Comparison of ENCODE assay signal across 16 cellular contexts in the genomic region with DNA sequence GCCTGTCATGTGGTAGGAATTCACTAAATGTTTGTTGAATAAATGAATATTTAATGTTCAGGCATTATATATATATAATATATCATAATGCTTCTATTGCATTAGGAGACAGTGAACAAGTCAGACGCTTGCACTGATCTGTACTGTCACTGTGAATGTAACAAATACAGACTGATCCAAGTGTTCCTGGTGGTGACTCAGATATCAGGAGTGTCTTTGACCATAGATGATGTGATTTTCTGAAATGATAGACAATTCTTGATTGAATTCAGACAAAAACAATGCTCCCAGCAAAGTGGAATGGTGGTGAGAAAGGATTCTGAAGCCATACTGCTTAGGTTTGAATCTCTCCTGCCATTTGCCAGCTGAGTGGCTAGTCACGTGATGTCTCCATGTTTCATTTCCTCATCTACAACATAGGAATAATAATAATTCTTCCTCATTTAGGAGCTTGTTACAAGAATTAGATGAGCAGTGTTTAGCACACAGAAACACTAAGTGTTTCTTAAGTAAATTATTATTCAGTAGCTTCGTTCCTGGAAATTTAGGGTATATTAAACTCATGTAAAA.
A peak's percentile ranks its signal among the peaks of the same experiment; 100 is the strongest.
DNase-seq lines count a peak whose midpoint lies in the region; ATAC-seq and TF ChIP-seq lines count a peak whose summit lies in the region.
"Had no signal": no experiment of that assay in that cellular context is flagged by ENCODE, and none has a peak within 500 bp of the region (broad histone marks: within the 10 kb centered on the region; RNA-seq: fewer than 3 reads in every experiment).

No MANE protein-coding gene starts in this region.

- no peak overlapping the region for H3K27ac Mint-ChIP-seq in activated T-helper 2 cell treated with anti-CD3 and anti-CD28 coated beads, Interferon-gamma antibody, Interleukin-2, Interleukin-4, amounts not matched to agents 10 μg/mL and 5 μg/mL and 100 μg/mL, durations not matched to agents 14 hours and 24 hours and 36 hours
- no peak overlapping the region for H3K27ac Mint-ChIP-seq in endodermal cell

- no peak overlapping the region for H3K4me3 Mint-ChIP-seq in activated T-helper 2 cell treated with anti-CD3 and anti-CD28 coated beads, Interferon-gamma antibody, Interleukin-2, Interleukin-4, amounts not matched to agents 10 μg/mL and 5 μg/mL and 100 μg/mL, durations not matched to agents 14 hours and 24 hours and 36 hours (ENCODE audit: low read depth)
- no peak overlapping the region for H3K4me3 Mint-ChIP-seq in endodermal cell

- H3K36me3 ChIP-seq in SK-N-MC (ENCODE audit: insufficient read depth, low read length) (peaks cover 4% of the 10 kb centered on the region; the same call in 1 of the 2 replicates), endodermal cell (ENCODE audit: control insufficient read depth, insufficient read depth, low read length) (no peaks in the 10 kb centered on the region)

- DNase-seq in NOMO-1 treated with DMSO at 0.1 percent for 48 hours (lab: John Stamatoyannopoulos, UW; ENCODE audit: unreplicated experiment) (peak; percentile 22), NOMO-1 (lab: John Stamatoyannopoulos, UW; ENCODE audit: unreplicated experiment in 2 of 2) (no peak), SK-N-MC (ENCODE audit: low read depth, low spot score) (no peak), erythroblast (lab: John Stamatoyannopoulos, UW) (peak; percentile 30 to 40), SKM-1 treated with dmso at 0.1 percent for 144 hours (lab: John Stamatoyannopoulos, UW; ENCODE audit: unreplicated experiment) (no peak), endodermal cell (no peak)
- DNase-seq in activated T-helper 2 cell treated with anti-CD3 and anti-CD28 coated beads, Interferon-gamma antibody, Interleukin-2, Interleukin-4, amounts not matched to agents 10 μg/mL and 5 μg/mL and 100 μg/mL, durations not matched to agents 14 hours and 24 hours and 36 hours (ENCODE audit: low spot score), result no peak
- DNase-seq: GOT3, NCI-H1092, NCI-H2081 treated with DMSO at 0.1 percent for 48 hours, NCI-H510A, NCI-H82, Right ventricle myocardium superior had no signal

- H3K4me3 ChIP-seq in SK-N-MC (no peak overlapping the region), endodermal cell (ENCODE audit: low read length) (no peak overlapping the region)
- H3K4me3 ChIP-seq: BLaER1 treated with 17β-estradiol and CSF1 and Interleukin-3, amounts not matched to agents 10 nM and 100 nM had no signal

- H3K9me3 ChIP-seq in SK-N-MC (ENCODE audit: low read depth, low read length) (peaks cover 7% of the 10 kb centered on the region; the same call in 1 of the 2 replicates), endodermal cell (ENCODE audit: control insufficient read depth, low read length) (no peaks in the 10 kb centered on the region)
- H3K9me3 ChIP-seq: BLaER1 treated with 17β-estradiol and CSF1 and Interleukin-3, amounts not matched to agents 10 nM and 100 nM had no signal

- H3K27ac ChIP-seq in SK-N-MC (peak overlapping the region; percentile 3; the same call in 1 of the 2 replicates), endodermal cell (ENCODE audit: low read depth, low read length) (no peak overlapping the region)
- H3K27ac ChIP-seq: HL-60 had no signal

- WGBS in endodermal cell (ENCODE audit: insufficient coverage in 1 of 2, insufficient read length in 1 of 2), 2 experiments, result 91% methylated on average over 2 of the region's 3 CpGs; no CpG with 5 or more reads in 1 of the 2 experiments

- H3K4me1 ChIP-seq in endodermal cell (ENCODE audit: control insufficient read depth, insufficient read depth, low read length), result no peaks in the 10 kb centered on the region

- no peaks in the 10 kb centered on the region for H3K9me3 Mint-ChIP-seq in activated T-helper 2 cell treated with anti-CD3 and anti-CD28 coated beads, Interferon-gamma antibody, Interleukin-2, Interleukin-4, amounts not matched to agents 10 μg/mL and 5 μg/mL and 100 μg/mL, durations not matched to agents 14 hours and 24 hours and 36 hours
- no peaks in the 10 kb centered on the region for H3K9me3 Mint-ChIP-seq in endodermal cell

- no peak for TF ChIP-seq POLR2A in erythroblast (IDR thresholded peaks at IDR 0.05; ENCODE audit: low read length)

- no peaks in the 10 kb centered on the region for H3K27me3 ChIP-seq in endodermal cell (ENCODE audit: control insufficient read depth, insufficient read depth, low read length, poor library complexity, severe bottlenecking)
- H3K27me3 ChIP-seq: BLaER1 treated with 17β-estradiol and CSF1 and Interleukin-3, amounts not matched to agents 10 nM and 100 nM had no signal

- H3K9ac ChIP-seq in SK-N-MC (ENCODE audit: insufficient read length) (no peak overlapping the region), endodermal cell (ENCODE audit: extremely low read depth, low read length, poor library complexity, severe bottlenecking) (no peak overlapping the region)

- H3K36me3 Mint-ChIP-seq in activated T-helper 2 cell treated with anti-CD3 and anti-CD28 coated beads, Interferon-gamma antibody, Interleukin-2, Interleukin-4, amounts not matched to agents 10 μg/mL and 5 μg/mL and 100 μg/mL, durations not matched to agents 14 hours and 24 hours and 36 hours (ENCODE audit: low read depth), result peaks cover 17% of the 10 kb centered on the region
- no peaks in the 10 kb centered on the region for H3K36me3 Mint-ChIP-seq in endodermal cell (ENCODE audit: low read depth)

- TF ChIP-seq CTCF in endodermal cell (conservative IDR thresholded peaks at IDR 0.05), result no peak

- intact Hi-C loops in activated T-helper 2 cell treated with anti-CD3 and anti-CD28 coated beads, Interferon-gamma antibody, Interleukin-2, Interleukin-4, amounts not matched to agents 10 μg/mL and 5 μg/mL and 100 μg/mL, durations not matched to agents 14 hours and 24 hours and 36 hours (cut with micrococcal nuclease), result no loop called here

- peaks cover 14% of the 10 kb centered on the region for H3K4me1 Mint-ChIP-seq in activated T-helper 2 cell treated with anti-CD3 and anti-CD28 coated beads, Interferon-gamma antibody, Interleukin-2, Interleukin-4, amounts not matched to agents 10 μg/mL and 5 μg/mL and 100 μg/mL, durations not matched to agents 14 hours and 24 hours and 36 hours (ENCODE audit: low read depth)
- H3K4me1 Mint-ChIP-seq in endodermal cell, result no peaks in the 10 kb centered on the region

- no peak for ATAC-seq in GM19395 (IDR thresholded peaks at IDR 0.05; ENCODE audit: unreplicated experiment)

- no peaks in the 10 kb centered on the region for H3K27me3 Mint-ChIP-seq in activated T-helper 2 cell treated with anti-CD3 and anti-CD28 coated beads, Interferon-gamma antibody, Interleukin-2, Interleukin-4, amounts not matched to agents 10 μg/mL and 5 μg/mL and 100 μg/mL, durations not matched to agents 14 hours and 24 hours and 36 hours (ENCODE audit: low read depth)
- H3K27me3 Mint-ChIP-seq in endodermal cell (ENCODE audit: insufficient read depth), result no peaks in the 10 kb centered on the region

Comparison
In these comparisons a context has a peak if more than half of its experiments do, and no peak if none do; other contexts are left out.
1. DNase-seq: peak in NOMO-1 treated with DMSO at 0.1 percent for 48 hours (single experiment) and erythroblast (2 of 2); none in NOMO-1 (0 of 2), SK-N-MC (single experiment), activated T-helper 2 cell treated with anti-CD3 and anti-CD28 coated beads, Interferon-gamma antibody, Interleukin-2, Interleukin-4, amounts not matched to agents 10 μg/mL and 5 μg/mL and 100 μg/mL, durations not matched to agents 14 hours and 24 hours and 36 hours (single experiment), SKM-1 treated with dmso at 0.1 percent for 144 hours (single experiment) and endodermal cell (single experiment).